Comparison of ENCODE assay signal across 8 cellular contexts in genomic region chr7:27689045-27689877, GRCh38. TPM values are rescaled to one million over a fixed set of nuclear protein-coding genes. Genes with fewer than 3 reads are reported as not detected.
DNase-seq lines count a peak whose midpoint lies in the region; ATAC-seq lines count a peak whose summit lies in the region.

No MANE protein-coding gene starts in this region.

- peaks cover 4% of the 10 kb centered on the region for H3K27me3 Mint-ChIP-seq in activated naive CD4-positive, alpha-beta T cell treated with anti-CD3 and anti-CD28 coated beads for 36 hours (ENCODE audit: low read depth)
- peaks cover 2% of the 10 kb centered on the region for H3K27me3 Mint-ChIP-seq in activated naive CD8-positive, alpha-beta T cell treated with anti-CD3 and anti-CD28 coated beads, Interleukin-2, amount 50 U/mL, for 24 hours

- CTCF ChIA-PET in activated naive CD4-positive, alpha-beta T cell treated with anti-CD3 and anti-CD28 coated beads for 36 hours (lab: Charles Lee): interaction anchor here (1.5 kb wide), 1 partner anchor 9 kb away, joined by 3 read pairs; no protein-coding TSS in a partner anchor

- no peak overlapping the region for H3K27ac Mint-ChIP-seq in activated naive CD4-positive, alpha-beta T cell treated with anti-CD3 and anti-CD28 coated beads for 36 hours
- H3K27ac Mint-ChIP-seq in activated naive CD8-positive, alpha-beta T cell treated with anti-CD3 and anti-CD28 coated beads, Interleukin-2, amount 50 U/mL, for 24 hours: no peak overlapping the region

- peak; percentile 39 for DNase-seq in activated naive CD4-positive, alpha-beta T cell treated with anti-CD3 and anti-CD28 coated beads for 36 hours
- DNase-seq in activated naive CD4-positive, alpha-beta T cell treated with anti-CD3 and anti-CD28 coated beads, Interleukin-2, amount 50 U/mL, for 16 hours: no peak
- DNase-seq in LoVo (ENCODE audit: low spot score) (peak; percentile 52), left lobe of liver (ENCODE audit: low spot score) (no peak)
- peak; percentile 6 for DNase-seq in activated naive CD8-positive, alpha-beta T cell treated with anti-CD3 and anti-CD28 coated beads, Interleukin-2, amount 50 U/mL, for 24 hours

- peaks cover 3% of the 10 kb centered on the region for H3K9me3 Mint-ChIP-seq in activated naive CD4-positive, alpha-beta T cell treated with anti-CD3 and anti-CD28 coated beads for 36 hours
- peaks cover 4% of the 10 kb centered on the region for H3K9me3 Mint-ChIP-seq in activated naive CD8-positive, alpha-beta T cell treated with anti-CD3 and anti-CD28 coated beads, Interleukin-2, amount 50 U/mL, for 24 hours

- no peak overlapping the region for H3K4me3 Mint-ChIP-seq in activated naive CD4-positive, alpha-beta T cell treated with anti-CD3 and anti-CD28 coated beads for 36 hours
- H3K4me3 Mint-ChIP-seq in activated naive CD8-positive, alpha-beta T cell treated with anti-CD3 and anti-CD28 coated beads, Interleukin-2, amount 50 U/mL, for 24 hours: no peak overlapping the region

- intact Hi-C loops in activated naive CD4-positive, alpha-beta T cell treated with anti-CD3 and anti-CD28 coated beads for 36 hours (cut with micrococcal nuclease): loop anchor here (1.0 to 10.0 kb wide), 4 partner anchors 96 to 406 kb away; no protein-coding TSS in a partner anchor

- peak; percentile 49 for ATAC-seq in activated naive CD8-positive, alpha-beta T cell treated with anti-CD3 and anti-CD28 coated beads, Interleukin-2, amount 50 U/mL, for 24 hours
- peak; percentile 93 for ATAC-seq in left lobe of liver
- ATAC-seq in HG03175 (IDR thresholded peaks at IDR 0.05; ENCODE audit: unreplicated experiment): no peak
- no peak for ATAC-seq in GM18520 (IDR thresholded peaks at IDR 0.05; ENCODE audit: unreplicated experiment)
- no peak for ATAC-seq in GM21423 (IDR thresholded peaks at IDR 0.05; ENCODE audit: unreplicated experiment)

- H3K36me3 Mint-ChIP-seq in activated naive CD4-positive, alpha-beta T cell treated with anti-CD3 and anti-CD28 coated beads for 36 hours (ENCODE audit: low read depth): peaks cover 3% of the 10 kb centered on the region
- H3K36me3 Mint-ChIP-seq in activated naive CD8-positive, alpha-beta T cell treated with anti-CD3 and anti-CD28 coated beads, Interleukin-2, amount 50 U/mL, for 24 hours (ENCODE audit: low read depth): no peaks in the 10 kb centered on the region

- no peaks in the 10 kb centered on the region for H3K4me1 Mint-ChIP-seq in activated naive CD4-positive, alpha-beta T cell treated with anti-CD3 and anti-CD28 coated beads for 36 hours (ENCODE audit: low read depth)
- H3K4me1 Mint-ChIP-seq in activated naive CD8-positive, alpha-beta T cell treated with anti-CD3 and anti-CD28 coated beads, Interleukin-2, amount 50 U/mL, for 24 hours: no peaks in the 10 kb centered on the region

RNA-seq across cellular contexts. Expression of gene HIBADH, which starts 26.6 kb away (rescaled TPM):
- total RNA-seq in activated naive CD4-positive, alpha-beta T cell treated with anti-CD3 and anti-CD28 coated beads for 36 hours: 10 to 100 TPM; 20.8 to 22.5 TPM
- 79.8 TPM for total RNA-seq in left lobe of liver

RNA-seq across cellular contexts. Expression of gene TAX1BP1, which starts 50.7 kb away (rescaled TPM):
- 10 to 100 TPM; 84.1 to 87.9 TPM for total RNA-seq in activated naive CD4-positive, alpha-beta T cell treated with anti-CD3 and anti-CD28 coated beads for 36 hours
- total RNA-seq in left lobe of liver: 32.4 TPM

Comparison
In these comparisons a context has a peak if more than half of its experiments do, and no peak if none do; other contexts are left out.
1. DNase-seq: peak in activated naive CD4-positive, alpha-beta T cell treated with anti-CD3 and anti-CD28 coated beads for 36 hours (single experiment), LoVo (single experiment) and activated naive CD8-positive, alpha-beta T cell treated with anti-CD3 and anti-CD28 coated beads, Interleukin-2, amount 50 U/mL, for 24 hours (single experiment); none in activated naive CD4-positive, alpha-beta T cell treated with anti-CD3 and anti-CD28 coated beads, Interleukin-2, amount 50 U/mL, for 16 hours (single experiment) and left lobe of liver (single experiment).
2. ATAC-seq: peak in activated naive CD8-positive, alpha-beta T cell treated with anti-CD3 and anti-CD28 coated beads, Interleukin-2, amount 50 U/mL, for 24 hours (single experiment) and left lobe of liver (single experiment); none in HG03175 (single experiment), GM18520 (single experiment) and GM21423 (single experiment).